In the genomic region with DNA sequence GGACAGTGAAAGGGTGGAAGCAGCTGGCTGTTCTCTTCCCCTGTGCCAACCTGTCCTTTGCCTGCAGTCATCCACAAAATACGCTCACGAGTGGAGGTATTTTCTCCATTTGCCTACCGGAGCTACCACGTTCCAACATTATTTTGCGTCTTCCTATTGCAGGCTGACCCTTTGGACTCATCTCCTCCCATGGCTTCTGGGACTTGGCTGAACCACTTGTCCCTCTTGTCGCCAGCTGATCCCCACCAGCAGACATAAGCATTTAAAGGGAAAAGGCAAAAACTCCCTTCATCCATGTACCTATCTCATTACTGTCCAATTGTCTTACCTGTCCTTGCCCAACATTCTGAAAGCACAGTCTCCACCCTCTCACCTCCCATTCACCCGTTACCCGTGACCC, we compare ENCODE assay signal across 16 cellular contexts.
"Had no signal": no experiment of that assay in that cellular context is flagged by ENCODE, and none has a peak within 500 bp of the region (broad histone marks: within the 10 kb centered on the region; RNA-seq: fewer than 3 reads in every experiment).

No MANE protein-coding gene starts in this region.

- H3K36me3 ChIP-seq: suprapubic skin, upper lobe of left lung had no signal

- H3K27ac ChIP-seq: psoas muscle, suprapubic skin, upper lobe of left lung had no signal

- ATAC-seq: activated naive CD4-positive, alpha-beta T cell treated with anti-CD3 and anti-CD28 coated beads, Interleukin-2, amount 50 U/mL, for 72 hours; left colon; naive thymus-derived CD8-positive, alpha-beta T cell; psoas muscle; stimulated activated naive CD8-positive, alpha-beta T cell treated with anti-CD3 and anti-CD28 coated beads, Interleukin-15, Interleukin-2, amounts not matched to agents 100 U/mL and 50 U/mL, for 24 hours; WTC11 had no signal

- H3K4me3 ChIP-seq: dorsolateral prefrontal cortex, esophagus squamous epithelium, psoas muscle, suprapubic skin, upper lobe of left lung had no signal

- H3K27me3 Mint-ChIP-seq: naive thymus-derived CD8-positive, alpha-beta T cell had no signal

- H3K9me3 ChIP-seq: esophagus squamous epithelium, psoas muscle, suprapubic skin, upper lobe of left lung had no signal

- H3K27ac Mint-ChIP-seq: activated naive CD4-positive, alpha-beta T cell treated with anti-CD3 and anti-CD28 coated beads, Interleukin-2, amount 50 U/mL, for 72 hours; WTC11 had no signal

- H3K4me3 Mint-ChIP-seq: WTC11 had no signal

- H3K27me3 ChIP-seq: dorsolateral prefrontal cortex, esophagus squamous epithelium, suprapubic skin, upper lobe of left lung had no signal

- H3K9me3 Mint-ChIP-seq: activated naive CD4-positive, alpha-beta T cell treated with anti-CD3 and anti-CD28 coated beads, Interleukin-2, amount 50 U/mL, for 72 hours; naive thymus-derived CD8-positive, alpha-beta T cell; WTC11 had no signal

- DNase-seq: activated CD4-positive, alpha-beta T cell treated with anti-CD3 and anti-CD28 coated beads, Interleukin-2, amount 50 U/mL, for 4 hours; activated T-cell treated with anti-CD3 and anti-CD28 coated beads for 4 hours; dorsolateral prefrontal cortex; esophagus squamous epithelium; foreskin fibroblast; left colon; mammary epithelial cell; naive thymus-derived CD8-positive, alpha-beta T cell; psoas muscle; stimulated activated CD4-positive, alpha-beta T cell treated with anti-CD3 and anti-CD28 coated beads, Interleukin-12 subunit alpha, Interleukin-12 subunit beta, amount 100 ng/mL, for 4 hours; stimulated activated CD8-positive, alpha-beta memory T cell treated with anti-CD3 and anti-CD28 coated beads, Interleukin-4, amount 100 ng/mL, for 48 hours; stimulated activated naive CD8-positive, alpha-beta T cell treated with anti-CD3 and anti-CD28 coated beads, Interleukin-15, Interleukin-2, amounts not matched to agents 100 U/mL and 50 U/mL, for 24 hours; upper lobe of left lung had no signal
